ENCODE assay signal across 1 cellular context in the genomic region with DNA sequence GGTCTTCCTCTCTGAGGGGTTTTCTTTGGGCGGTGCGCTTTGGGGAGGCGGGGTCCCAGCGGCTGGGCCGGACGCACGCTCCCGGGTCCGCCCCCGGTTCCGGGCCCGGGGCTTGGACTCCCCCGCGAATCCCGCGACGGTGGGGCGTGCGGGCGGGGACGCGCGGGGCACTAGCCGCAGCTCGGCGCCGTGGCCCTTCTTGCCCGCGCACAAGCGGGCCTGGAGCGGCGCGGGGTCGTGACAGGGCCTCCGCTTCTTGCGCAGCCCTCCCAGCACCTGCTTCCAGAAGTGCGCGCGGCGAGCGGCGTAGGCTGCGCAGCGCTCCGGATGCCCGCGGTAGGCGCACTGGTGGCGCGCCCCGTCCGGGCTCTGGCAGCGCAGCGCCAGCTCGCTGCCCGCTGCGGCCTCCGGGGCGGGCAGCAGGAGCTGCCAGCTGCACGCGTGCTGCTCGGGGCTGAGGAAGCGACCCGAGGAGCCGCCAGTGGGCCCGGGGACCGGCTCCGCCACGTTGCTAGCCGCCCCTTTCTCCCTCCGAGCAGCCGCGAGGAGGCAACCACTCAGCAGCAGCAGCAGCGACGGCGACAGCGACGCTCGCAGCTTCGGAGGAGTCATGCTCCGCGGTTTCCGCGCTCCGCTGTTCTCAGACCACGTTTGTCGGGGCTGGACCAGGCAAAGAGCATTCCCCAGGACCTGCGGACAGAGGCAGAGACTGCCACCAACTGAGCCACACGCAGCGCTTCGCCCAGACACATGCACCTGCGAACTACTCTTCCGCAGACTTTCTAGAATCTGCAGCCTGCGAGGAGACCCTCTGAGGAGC.
TF ChIP-seq lines count a peak whose summit lies in the region.

No MANE protein-coding gene starts in this region.

TF ChIP-seq in HEK293, 187 proteins besides CTCF, POLR2A, EP300 and RAD21 (continued from another document and continues in another):
- TF ChIP-seq, protein P1, sequence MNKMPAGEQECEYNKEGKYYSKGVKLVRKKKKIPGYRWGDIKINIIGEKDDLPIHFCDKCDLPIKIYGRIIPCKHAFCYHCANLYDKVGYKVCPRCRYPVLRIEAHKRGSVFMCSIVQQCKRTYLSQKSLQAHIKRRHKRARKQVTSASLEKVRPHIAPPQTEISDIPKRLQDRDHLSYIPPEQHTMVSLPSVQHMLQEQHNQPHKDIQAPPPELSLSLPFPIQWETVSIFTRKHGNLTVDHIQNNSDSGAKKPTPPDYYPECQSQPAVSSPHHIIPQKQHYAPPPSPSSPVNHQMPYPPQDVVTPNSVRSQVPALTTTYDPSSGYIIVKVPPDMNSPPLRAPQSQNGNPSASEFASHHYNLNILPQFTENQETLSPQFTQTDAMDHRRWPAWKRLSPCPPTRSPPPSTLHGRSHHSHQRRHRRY (tag by site-specific recombination; IDR thresholded peaks at IDR 0.05) = no peak
- TF ChIP-seq, protein P2, sequence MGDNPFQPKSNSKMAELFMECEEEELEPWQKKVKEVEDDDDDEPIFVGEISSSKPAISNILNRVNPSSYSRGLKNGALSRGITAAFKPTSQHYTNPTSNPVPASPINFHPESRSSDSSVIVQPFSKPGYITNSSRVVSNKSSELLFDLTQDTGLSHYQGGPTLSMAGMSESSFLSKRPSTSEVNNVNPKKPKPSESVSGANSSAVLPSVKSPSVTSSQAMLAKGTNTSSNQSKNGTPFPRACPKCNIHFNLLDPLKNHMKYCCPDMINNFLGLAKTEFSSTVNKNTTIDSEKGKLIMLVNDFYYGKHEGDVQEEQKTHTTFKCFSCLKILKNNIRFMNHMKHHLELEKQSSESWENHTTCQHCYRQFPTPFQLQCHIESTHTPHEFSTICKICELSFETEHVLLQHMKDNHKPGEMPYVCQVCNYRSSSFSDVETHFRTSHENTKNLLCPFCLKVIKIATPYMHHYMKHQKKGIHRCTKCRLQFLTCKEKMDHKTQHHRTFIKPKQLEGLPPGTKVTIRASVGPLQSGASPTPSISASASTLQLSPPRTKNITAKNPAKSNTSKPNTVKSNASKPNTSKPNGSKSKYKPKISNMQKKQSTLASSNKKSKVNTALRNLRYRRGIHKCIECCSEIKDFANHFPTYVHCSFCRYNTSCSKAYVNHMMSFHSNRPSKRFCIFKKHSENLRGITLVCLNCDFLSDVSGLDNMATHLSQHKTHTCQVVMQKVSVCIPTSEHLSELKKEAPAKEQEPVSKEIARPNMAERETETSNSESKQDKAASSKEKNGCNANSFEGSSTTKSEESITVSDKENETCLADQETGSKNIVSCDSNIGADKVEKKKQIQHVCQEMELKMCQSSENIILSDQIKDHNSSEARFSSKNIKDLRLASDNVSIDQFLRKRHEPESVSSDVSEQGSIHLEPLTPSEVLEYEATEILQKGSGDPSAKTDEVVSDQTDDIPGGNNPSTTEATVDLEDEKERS (tag by site-specific recombination; IDR thresholded peaks at IDR 0.05) = no peak
- TF ChIP-seq ZNF274 (IDR thresholded peaks at IDR 0.05; ENCODE audit: low read length) = no peak
- no peak for TF ChIP-seq ZNF274 (tag by site-specific recombination; IDR thresholded peaks at IDR 0.05; ENCODE audit: borderline replicate concordance)
- TF ChIP-seq ZNF37A (tag by site-specific recombination; IDR thresholded peaks at IDR 0.05) = no peak
- no peak for TF ChIP-seq ZNF785 (tag by site-specific recombination; IDR thresholded peaks at IDR 0.05)
- TF ChIP-seq ZNF76 (tag by site-specific recombination; IDR thresholded peaks at IDR 0.05; ENCODE audit: borderline replicate concordance, low read depth) = peak; percentile 43; the same call in 1 of the 2 replicates
- no peak for TF ChIP-seq GLI4 (tag by site-specific recombination; IDR thresholded peaks at IDR 0.05)
- TF ChIP-seq ZNF354C (tag by site-specific recombination; IDR thresholded peaks at IDR 0.05; ENCODE audit: borderline replicate concordance, low read depth) = no peak
- peak; percentile 68; the same call in 1 of the 2 replicates for TF ChIP-seq ZNF610 (tag by site-specific recombination; IDR thresholded peaks at IDR 0.05; ENCODE audit: borderline replicate concordance)
- TF ChIP-seq ZNF302 (tag by site-specific recombination; IDR thresholded peaks at IDR 0.05; ENCODE audit: low read depth) = no peak
- TF ChIP-seq BCL11B (tag by site-specific recombination; IDR thresholded peaks at IDR 0.05; ENCODE audit: low read depth) = no peak
- TF ChIP-seq KLF16 (tag by site-specific recombination; IDR thresholded peaks at IDR 0.05) = peak; percentile 84; the same call in 1 of the 2 replicates
- TF ChIP-seq SP2 (tag by site-specific recombination; IDR thresholded peaks at IDR 0.05) = peak; percentile 24
- peak; percentile 52; the same call in 1 of the 2 replicates for TF ChIP-seq KLF8 (tag by site-specific recombination; IDR thresholded peaks at IDR 0.05)
- TF ChIP-seq ZBTB1 (tag by site-specific recombination; IDR thresholded peaks at IDR 0.05) = no peak
- 0 out of 2 replicates have a peak, but pooled peaks have one; percentile 75 for TF ChIP-seq ZNF626 (tag by site-specific recombination; IDR thresholded peaks at IDR 0.05)
- TF ChIP-seq ZNF324 (tag by site-specific recombination; IDR thresholded peaks at IDR 0.05) = peak; percentile 58; the same call in 1 of the 2 replicates
- TF ChIP-seq RBAK (tag by site-specific recombination; IDR thresholded peaks at IDR 0.05) = no peak
- TF ChIP-seq, protein P3, sequence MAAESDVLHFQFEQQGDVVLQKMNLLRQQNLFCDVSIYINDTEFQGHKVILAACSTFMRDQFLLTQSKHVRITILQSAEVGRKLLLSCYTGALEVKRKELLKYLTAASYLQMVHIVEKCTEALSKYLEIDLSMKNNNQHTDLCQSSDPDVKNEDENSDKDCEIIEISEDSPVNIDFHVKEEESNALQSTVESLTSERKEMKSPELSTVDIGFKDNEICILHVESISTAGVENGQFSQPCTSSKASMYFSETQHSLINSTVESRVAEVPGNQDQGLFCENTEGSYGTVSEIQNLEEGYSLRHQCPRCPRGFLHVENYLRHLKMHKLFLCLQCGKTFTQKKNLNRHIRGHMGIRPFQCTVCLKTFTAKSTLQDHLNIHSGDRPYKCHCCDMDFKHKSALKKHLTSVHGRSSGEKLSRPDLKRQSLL (tag by site-specific recombination; IDR thresholded peaks at IDR 0.05) = no peak
- no peak for TF ChIP-seq ZNF202 (tag by site-specific recombination; IDR thresholded peaks at IDR 0.05; ENCODE audit: borderline replicate concordance)
- no peak for TF ChIP-seq OSR2 (tag by site-specific recombination; IDR thresholded peaks at IDR 0.05)
- no peak for TF ChIP-seq ZNF48 (tag by site-specific recombination; IDR thresholded peaks at IDR 0.05)
- no peak for TF ChIP-seq ZNF549 (tag by site-specific recombination; IDR thresholded peaks at IDR 0.05)
- TF ChIP-seq ZBTB20 (tag by site-specific recombination; IDR thresholded peaks at IDR 0.05) = peak; percentile 86
- peak; percentile 67 for TF ChIP-seq ZSCAN30 (tag by site-specific recombination; IDR thresholded peaks at IDR 0.05)
- no peak for TF ChIP-seq SALL2 (tag by site-specific recombination; IDR thresholded peaks at IDR 0.05; ENCODE audit: borderline replicate concordance)
- TF ChIP-seq WT1 (tag by site-specific recombination; IDR thresholded peaks at IDR 0.05) = no peak
- TF ChIP-seq ZNF621 (tag by site-specific recombination; IDR thresholded peaks at IDR 0.05) = no peak
- peak; percentile 53 for TF ChIP-seq SP7 (tag by site-specific recombination; IDR thresholded peaks at IDR 0.05)
- TF ChIP-seq, protein P4, sequence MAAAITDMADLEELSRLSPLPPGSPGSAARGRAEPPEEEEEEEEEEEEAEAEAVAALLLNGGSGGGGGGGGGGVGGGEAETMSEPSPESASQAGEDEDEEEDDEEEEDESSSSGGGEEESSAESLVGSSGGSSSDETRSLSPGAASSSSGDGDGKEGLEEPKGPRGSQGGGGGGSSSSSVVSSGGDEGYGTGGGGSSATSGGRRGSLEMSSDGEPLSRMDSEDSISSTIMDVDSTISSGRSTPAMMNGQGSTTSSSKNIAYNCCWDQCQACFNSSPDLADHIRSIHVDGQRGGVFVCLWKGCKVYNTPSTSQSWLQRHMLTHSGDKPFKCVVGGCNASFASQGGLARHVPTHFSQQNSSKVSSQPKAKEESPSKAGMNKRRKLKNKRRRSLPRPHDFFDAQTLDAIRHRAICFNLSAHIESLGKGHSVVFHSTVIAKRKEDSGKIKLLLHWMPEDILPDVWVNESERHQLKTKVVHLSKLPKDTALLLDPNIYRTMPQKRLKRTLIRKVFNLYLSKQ (tag by site-specific recombination; IDR thresholded peaks at IDR 0.05; ENCODE audit: borderline replicate concordance) = no peak
- TF ChIP-seq, protein P5, sequence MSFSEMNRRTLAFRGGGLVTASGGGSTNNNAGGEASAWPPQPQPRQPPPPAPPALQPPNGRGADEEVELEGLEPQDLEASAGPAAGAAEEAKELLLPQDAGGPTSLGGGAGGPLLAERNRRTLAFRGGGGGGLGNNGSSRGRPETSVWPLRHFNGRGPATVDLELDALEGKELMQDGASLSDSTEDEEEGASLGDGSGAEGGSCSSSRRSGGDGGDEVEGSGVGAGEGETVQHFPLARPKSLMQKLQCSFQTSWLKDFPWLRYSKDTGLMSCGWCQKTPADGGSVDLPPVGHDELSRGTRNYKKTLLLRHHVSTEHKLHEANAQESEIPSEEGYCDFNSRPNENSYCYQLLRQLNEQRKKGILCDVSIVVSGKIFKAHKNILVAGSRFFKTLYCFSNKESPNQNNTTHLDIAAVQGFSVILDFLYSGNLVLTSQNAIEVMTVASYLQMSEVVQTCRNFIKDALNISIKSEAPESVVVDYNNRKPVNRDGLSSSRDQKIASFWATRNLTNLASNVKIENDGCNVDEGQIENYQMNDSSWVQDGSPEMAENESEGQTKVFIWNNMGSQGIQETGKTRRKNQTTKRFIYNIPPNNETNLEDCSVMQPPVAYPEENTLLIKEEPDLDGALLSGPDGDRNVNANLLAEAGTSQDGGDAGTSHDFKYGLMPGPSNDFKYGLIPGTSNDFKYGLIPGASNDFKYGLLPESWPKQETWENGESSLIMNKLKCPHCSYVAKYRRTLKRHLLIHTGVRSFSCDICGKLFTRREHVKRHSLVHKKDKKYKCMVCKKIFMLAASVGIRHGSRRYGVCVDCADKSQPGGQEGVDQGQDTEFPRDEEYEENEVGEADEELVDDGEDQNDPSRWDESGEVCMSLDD (tag by site-specific recombination; IDR thresholded peaks at IDR 0.05) = no peak
- TF ChIP-seq SCRT1 (tag by site-specific recombination; IDR thresholded peaks at IDR 0.05; ENCODE audit: borderline replicate concordance) = no peak
- TF ChIP-seq ZNF623 (tag by site-specific recombination; IDR thresholded peaks at IDR 0.05) = no peak
- TF ChIP-seq ZNF530 (tag by site-specific recombination; IDR thresholded peaks at IDR 0.05; ENCODE audit: low read depth) = no peak
- TF ChIP-seq ZNF433 (tag by site-specific recombination; IDR thresholded peaks at IDR 0.05; ENCODE audit: low read depth) = no peak
- no peak for TF ChIP-seq ZNF311 (tag by site-specific recombination; IDR thresholded peaks at IDR 0.05; ENCODE audit: borderline replicate concordance)
- TF ChIP-seq, protein P6, sequence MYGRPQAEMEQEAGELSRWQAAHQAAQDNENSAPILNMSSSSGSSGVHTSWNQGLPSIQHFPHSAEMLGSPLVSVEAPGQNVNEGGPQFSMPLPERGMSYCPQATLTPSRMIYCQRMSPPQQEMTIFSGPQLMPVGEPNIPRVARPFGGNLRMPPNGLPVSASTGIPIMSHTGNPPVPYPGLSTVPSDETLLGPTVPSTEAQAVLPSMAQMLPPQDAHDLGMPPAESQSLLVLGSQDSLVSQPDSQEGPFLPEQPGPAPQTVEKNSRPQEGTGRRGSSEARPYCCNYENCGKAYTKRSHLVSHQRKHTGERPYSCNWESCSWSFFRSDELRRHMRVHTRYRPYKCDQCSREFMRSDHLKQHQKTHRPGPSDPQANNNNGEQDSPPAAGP (tag by site-specific recombination; IDR thresholded peaks at IDR 0.05) = no peak
- TF ChIP-seq ZNF654 (tag by site-specific recombination; IDR thresholded peaks at IDR 0.05; ENCODE audit: low read depth) = no peak
- TF ChIP-seq, protein P7, sequence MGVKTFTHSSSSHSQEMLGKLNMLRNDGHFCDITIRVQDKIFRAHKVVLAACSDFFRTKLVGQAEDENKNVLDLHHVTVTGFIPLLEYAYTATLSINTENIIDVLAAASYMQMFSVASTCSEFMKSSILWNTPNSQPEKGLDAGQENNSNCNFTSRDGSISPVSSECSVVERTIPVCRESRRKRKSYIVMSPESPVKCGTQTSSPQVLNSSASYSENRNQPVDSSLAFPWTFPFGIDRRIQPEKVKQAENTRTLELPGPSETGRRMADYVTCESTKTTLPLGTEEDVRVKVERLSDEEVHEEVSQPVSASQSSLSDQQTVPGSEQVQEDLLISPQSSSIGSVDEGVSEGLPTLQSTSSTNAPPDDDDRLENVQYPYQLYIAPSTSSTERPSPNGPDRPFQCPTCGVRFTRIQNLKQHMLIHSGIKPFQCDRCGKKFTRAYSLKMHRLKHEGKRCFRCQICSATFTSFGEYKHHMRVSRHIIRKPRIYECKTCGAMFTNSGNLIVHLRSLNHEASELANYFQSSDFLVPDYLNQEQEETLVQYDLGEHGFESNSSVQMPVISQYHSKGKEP (tag by site-specific recombination; IDR thresholded peaks at IDR 0.05) = no peak
- TF ChIP-seq ZNF624 (tag by site-specific recombination; IDR thresholded peaks at IDR 0.05) = no peak
- TF ChIP-seq ZNF510 (tag by site-specific recombination; IDR thresholded peaks at IDR 0.05; ENCODE audit: insufficient replicate concordance) = no peak
- no peak for TF ChIP-seq ZNF114 (tag by site-specific recombination; IDR thresholded peaks at IDR 0.05)
- no peak for TF ChIP-seq ZFP41 (tag by site-specific recombination; IDR thresholded peaks at IDR 0.05; ENCODE audit: borderline replicate concordance)
- peak; percentile 62 for TF ChIP-seq ZXDB (tag by site-specific recombination; IDR thresholded peaks at IDR 0.05)
